Comparison of ENCODE assay signal across 1 cellular context in genomic region chr16:67529639-67530012, GRCh38.
TF ChIP-seq lines count a peak whose summit lies in the region.

No MANE protein-coding gene starts in this region.

TF ChIP-seq in HepG2, 621 proteins besides CTCF, POLR2A, EP300 and RAD21 (continued from another document):
- TF ChIP-seq MTF1 (CRISPR knock-in tag; IDR thresholded peaks at IDR 0.05) (no peak), MAX (IDR thresholded peaks at IDR 0.05) (peak; percentile 14; the same call in 1 of the 2 replicates), ZNF558 (CRISPR knock-in tag; IDR thresholded peaks at IDR 0.05; ENCODE audit: borderline replicate concordance) (0 out of 2 replicates have a peak, but pooled peaks have one; percentile 10), GFI1 (CRISPR knock-in tag; IDR thresholded peaks at IDR 0.05; ENCODE audit: borderline replicate concordance) (no peak), FOXC1 (CRISPR knock-in tag; IDR thresholded peaks at IDR 0.05; ENCODE audit: borderline replicate concordance) (0 out of 2 replicates have a peak, but pooled peaks have one; percentile 7), PATZ1 (CRISPR knock-in tag; IDR thresholded peaks at IDR 0.05) (no peak), ZC3H4 (CRISPR knock-in tag; IDR thresholded peaks at IDR 0.05; ENCODE audit: borderline replicate concordance) (peak; percentile 46; the same call in 1 of the 2 replicates), RNF2 (conservative IDR thresholded peaks at IDR 0.05; ENCODE audit: low read depth) (no peak), ZNF687 (CRISPR knock-in tag; IDR thresholded peaks at IDR 0.05) (peak; percentile 7; the same call in 1 of the 2 replicates), HIC2 (CRISPR knock-in tag; IDR thresholded peaks at IDR 0.05; ENCODE audit: low read depth) (no peak; the same call in 1 of the 2 replicates), KLF6 (CRISPR knock-in tag; IDR thresholded peaks at IDR 0.05) (no peak), ZNF510 (CRISPR knock-in tag; IDR thresholded peaks at IDR 0.05; ENCODE audit: low read depth) (no peak), ZNF616 (CRISPR knock-in tag; IDR thresholded peaks at IDR 0.05; ENCODE audit: low read depth) (no peak), RFXAP (CRISPR knock-in tag; IDR thresholded peaks at IDR 0.05; ENCODE audit: borderline replicate concordance) (no peak), IRF2 (CRISPR knock-in tag; IDR thresholded peaks at IDR 0.05) (0 out of 2 replicates have a peak, but pooled peaks have one; percentile 39), ZNF318 (CRISPR knock-in tag; IDR thresholded peaks at IDR 0.05) (no peak), MAFF (IDR thresholded peaks at IDR 0.05; ENCODE audit: low read depth, low read length) (no peak), MTF2 (CRISPR knock-in tag; IDR thresholded peaks at IDR 0.05; ENCODE audit: borderline replicate concordance) (0 out of 2 replicates have a peak, but pooled peaks have one; percentile 15), ZNF512 (CRISPR knock-in tag; IDR thresholded peaks at IDR 0.05) (peak; percentile 55; the same call in 1 of the 2 replicates), POGK (CRISPR knock-in tag; conservative IDR thresholded peaks at IDR 0.05) (peak; percentile 66), ZMYM3 (CRISPR knock-in tag; IDR thresholded peaks at IDR 0.05) (peak; percentile 98), PRMT3 (CRISPR knock-in tag; IDR thresholded peaks at IDR 0.05; ENCODE audit: borderline replicate concordance, low read depth) (no peak), ZFP82 (CRISPR knock-in tag; IDR thresholded peaks at IDR 0.05; ENCODE audit: borderline replicate concordance) (no peak), ZNF205 (CRISPR knock-in tag; IDR thresholded peaks at IDR 0.05) (no peak)
TF ChIP-seq in HepG2: peak in this region for 36.
